10 cellular contexts compared by ENCODE assay signal in the genomic region with DNA sequence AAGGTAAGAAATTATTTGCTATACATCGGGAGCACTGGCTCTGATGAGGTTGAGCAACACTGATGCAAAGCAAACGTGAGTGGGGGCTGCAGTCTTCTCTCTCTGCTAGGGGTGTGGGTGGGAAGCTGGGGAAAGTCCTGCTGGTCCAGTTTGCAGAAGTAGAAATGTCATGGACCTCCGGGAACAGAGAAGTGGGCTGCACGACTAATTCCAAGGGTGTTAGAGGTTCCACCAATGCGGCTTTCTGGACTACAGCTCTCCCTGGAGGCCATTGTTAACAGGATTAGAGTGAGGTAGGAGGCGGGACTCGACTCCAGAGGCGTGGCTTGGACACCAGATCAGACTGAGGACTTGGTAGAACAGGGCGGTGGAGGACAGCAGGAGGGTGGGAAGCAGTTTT. TPM values are rescaled to one million over a fixed set of nuclear protein-coding genes. Genes with fewer than 3 reads are reported as not detected.
DNase-seq lines count a peak whose midpoint lies in the region; ATAC-seq and TF ChIP-seq lines count a peak whose summit lies in the region.
"Had no signal": no experiment of that assay in that cellular context is flagged by ENCODE, and none has a peak within 500 bp of the region (broad histone marks: within the 10 kb centered on the region; RNA-seq: fewer than 3 reads in every experiment).

No MANE protein-coding gene starts in this region.

- H3K36me3 ChIP-seq in fibroblast of lung (ENCODE audit: control insufficient read depth, insufficient read depth, low read length) = no peaks in the 10 kb centered on the region
- H3K36me3 ChIP-seq: SJSA1 had no signal

- TF ChIP-seq CTCF in fibroblast of lung (conservative IDR thresholded peaks at IDR 0.05 in 1 of 2, IDR thresholded peaks at IDR 0.05 in 1 of 2; ENCODE audit: low read depth in 1 of 2, low read length in 2 of 2) = peak in 1 of 2 donors; percentile 26

- no peaks in the 10 kb centered on the region for H4K20me1 ChIP-seq in fibroblast of lung (ENCODE audit: control insufficient read depth, extremely low read depth, insufficient read depth, low read length)

- H3K4me1 ChIP-seq in fibroblast of lung (ENCODE audit: control insufficient read depth, extremely low read depth, insufficient read depth, low read length) = no peaks in the 10 kb centered on the region

- no peak overlapping the region for H3K27ac ChIP-seq in fibroblast of lung (ENCODE audit: insufficient read depth, low read length)
- H3K27ac ChIP-seq: SJSA1 had no signal

- H3K9me3 ChIP-seq in fibroblast of lung (ENCODE audit: control insufficient read depth, insufficient read depth, low read depth, low read length) = no peaks in the 10 kb centered on the region
- H3K9me3 ChIP-seq: SJSA1 had no signal

- no peaks in the 10 kb centered on the region for H3K79me2 ChIP-seq in fibroblast of lung (ENCODE audit: control insufficient read depth, insufficient read depth, low read length)

- H3K9ac ChIP-seq in fibroblast of lung (ENCODE audit: insufficient read depth, low read length) = no peak overlapping the region

- H3K4me2 ChIP-seq in fibroblast of lung (ENCODE audit: extremely low read depth, insufficient read depth, low read length) = no peak overlapping the region

- peak; percentile 16 for DNase-seq in SKM-1 treated with dmso at 0.1 percent for 144 hours (lab: John Stamatoyannopoulos, UW; ENCODE audit: unreplicated experiment)
- no peak for DNase-seq in SKM-1 (lab: John Stamatoyannopoulos, UW; ENCODE audit: unreplicated experiment)
- peak; percentile 94 for DNase-seq in NCI-H82 treated with DMSO at 0.1 percent for 48 hours (lab: John Stamatoyannopoulos, UW; ENCODE audit: unreplicated experiment)
- DNase-seq in fibroblast of lung (ENCODE audit: low read depth in 2 of 2) = peak; percentile 35 to 43
- DNase-seq in renal cortical epithelial cell (ENCODE audit: low read depth) = peak; percentile 73
- DNase-seq: DND-41 had no signal

- ATAC-seq in HG02840 (IDR thresholded peaks at IDR 0.05; ENCODE audit: low FRiP score, unreplicated experiment) (no peak), GM18511 (IDR thresholded peaks at IDR 0.05; ENCODE audit: unreplicated experiment) (no peak), GM19397 (IDR thresholded peaks at IDR 0.05; ENCODE audit: unreplicated experiment) (no peak)

- H2AFZ ChIP-seq in fibroblast of lung (ENCODE audit: low read length) = no peak overlapping the region

- peaks cover 4% of the 10 kb centered on the region for H3K27me3 ChIP-seq in fibroblast of lung (ENCODE audit: control insufficient read depth, insufficient read depth, low read length)

- no peak overlapping the region for H3K4me3 ChIP-seq in fibroblast of lung (replicated peaks in 1 of 4; ENCODE audit: control extremely low read depth in 1 of 4, insufficient read depth in 1 of 4, low read depth in 3 of 4, low read length in 4 of 4)
- H3K4me3 ChIP-seq: SJSA1 had no signal

RNA-seq across cellular contexts. Expression of a gene that starts 5.7 kb away (rescaled TPM):
- 3.6 and 3.9 TPM in 2 replicates for total RNA-seq in fibroblast of lung
- 0.83 and 1.6 TPM in 2 replicates for polyA plus RNA-seq in fibroblast of lung
- polyA plus RNA-seq in fibroblast of lung (2012) = 0.94 and 2.4 TPM in 2 replicates
- 2.4 and 16.6 TPM in 2 replicates for polyA minus RNA-seq in fibroblast of lung (ENCODE audit: low replicate concordance)
- 5.8 and 5.9 TPM in 2 replicates for total RNA-seq in renal cortical epithelial cell

RNA-seq across cellular contexts. Expression of a gene that starts 46.1 kb away (rescaled TPM):
- total RNA-seq in fibroblast of lung (not detected in 2 replicates), renal cortical epithelial cell (not detected in 2 replicates)
- polyA plus RNA-seq in fibroblast of lung = 0.02 TPM in 1 of 2 replicates, not detected in the other
- polyA plus RNA-seq in fibroblast of lung (2012) = 0.24 TPM in 1 of 2 replicates, not detected in the other
- 0.78 TPM in 1 of 2 replicates, not detected in the other for polyA minus RNA-seq in fibroblast of lung (ENCODE audit: low replicate concordance)
- total RNA-seq: SJSA1 had no signal
